Comparison of ENCODE assay signal across 1 cellular context in genomic region chr18:58043452-58044369, GRCh38.
A peak's percentile ranks its signal among the peaks of the same experiment; 100 is the strongest.
TF ChIP-seq lines count a peak whose summit lies in the region.

NEDD4L (plus strand) TSS chr18:58044226; CDS start chr18:58044661, 435 bp downstream.

TF ChIP-seq in HepG2, 621 proteins besides CTCF, POLR2A, EP300 and RAD21 (continued from another document):
- TF ChIP-seq GLMP (CRISPR knock-in tag; IDR thresholded peaks at IDR 0.05; ENCODE audit: borderline replicate concordance), result no peak
- peak; percentile 46; the same call in 1 of the 2 replicates for TF ChIP-seq SAP130 (CRISPR knock-in tag; IDR thresholded peaks at IDR 0.05; ENCODE audit: low read depth)
- peak; percentile 88 for TF ChIP-seq HNF1B (CRISPR knock-in tag; IDR thresholded peaks at IDR 0.05)
- peak; percentile 56 for TF ChIP-seq FOSL2 (CRISPR knock-in tag; IDR thresholded peaks at IDR 0.05)
- no peak for TF ChIP-seq SNRNP70 (IDR thresholded peaks at IDR 0.05; ENCODE audit: low read depth, low read length)
- no peak for TF ChIP-seq RNF219 (CRISPR knock-in tag; IDR thresholded peaks at IDR 0.05)
- TF ChIP-seq ZSCAN31 (CRISPR knock-in tag; IDR thresholded peaks at IDR 0.05; ENCODE audit: low read depth), result peak; percentile 72
- TF ChIP-seq TEAD3 (CRISPR knock-in tag; optimal IDR thresholded peaks at IDR 0.05; ENCODE audit: borderline replicate concordance), result peak; percentile 29
- TF ChIP-seq FOXO1 (CRISPR knock-in tag; IDR thresholded peaks at IDR 0.05), result 0 out of 2 replicates have a peak, but pooled peaks have one; percentile 15
- no peak for TF ChIP-seq ZNF512 (CRISPR knock-in tag; IDR thresholded peaks at IDR 0.05)
- TF ChIP-seq SP2 (CRISPR knock-in tag; IDR thresholded peaks at IDR 0.05), result peak; percentile 75
- TF ChIP-seq ARID3A (IDR thresholded peaks at IDR 0.05; ENCODE audit: low read depth, low read length), result peak; percentile 46; the same call in 1 of the 2 replicates
- TF ChIP-seq SP1 (IDR thresholded peaks at IDR 0.05), result no peak
- peak; percentile 73 for TF ChIP-seq SP1 (CRISPR knock-in tag; IDR thresholded peaks at IDR 0.05)
- TF ChIP-seq SMARCC2 (IDR thresholded peaks at IDR 0.05), result no peak
- TF ChIP-seq HNF4A (CRISPR knock-in tag; IDR thresholded peaks at IDR 0.05), result 0 out of 2 replicates have a peak, but pooled peaks have one; percentile 25
- TF ChIP-seq KDM2A (CRISPR knock-in tag; IDR thresholded peaks at IDR 0.05; ENCODE audit: borderline replicate concordance, low read depth), result peak; percentile 45
- TF ChIP-seq MXD1 (CRISPR knock-in tag; IDR thresholded peaks at IDR 0.05), result peak; percentile 40; the same call in 1 of the 2 replicates
- peak; percentile 77 for TF ChIP-seq ZNF501 (CRISPR knock-in tag; IDR thresholded peaks at IDR 0.05)
- no peak for TF ChIP-seq CENPT (CRISPR knock-in tag; IDR thresholded peaks at IDR 0.05; ENCODE audit: low read depth)
- peak; percentile 16; the same call in 1 of the 2 replicates for TF ChIP-seq TGIF2 (CRISPR knock-in tag; IDR thresholded peaks at IDR 0.05)
- 0 out of 2 replicates have a peak, but pooled peaks have one; percentile 33 for TF ChIP-seq ELF1 (CRISPR knock-in tag; IDR thresholded peaks at IDR 0.05)
- 0 out of 2 replicates have a peak, but pooled peaks have one; percentile 38 for TF ChIP-seq HNRNPL (IDR thresholded peaks at IDR 0.05; ENCODE audit: low read depth, low read length)
- TF ChIP-seq RBM39 (IDR thresholded peaks at IDR 0.05; ENCODE audit: low read depth, low read length, poor library complexity, severe bottlenecking), result no peak
- 0 out of 2 replicates have a peak, but pooled peaks have one; percentile 3 for TF ChIP-seq HDAC1 (CRISPR knock-in tag; IDR thresholded peaks at IDR 0.05)
- TF ChIP-seq CENPBD1 (CRISPR knock-in tag; IDR thresholded peaks at IDR 0.05; ENCODE audit: borderline replicate concordance, low read depth), result no peak
- peak; percentile 43; the same call in 1 of the 2 replicates for TF ChIP-seq ZSCAN25 (CRISPR knock-in tag; IDR thresholded peaks at IDR 0.05)
- TF ChIP-seq RCOR2 (CRISPR knock-in tag; IDR thresholded peaks at IDR 0.05), result 0 out of 2 replicates have a peak, but pooled peaks have one; percentile 47
- TF ChIP-seq ZIK1 (CRISPR knock-in tag; IDR thresholded peaks at IDR 0.05; ENCODE audit: borderline replicate concordance, low read depth), result 0 out of 2 replicates have a peak, but pooled peaks have one; percentile 67
